ENCODE assay signal across 1 cellular context in genomic region chr19:3519126-3519525, GRCh38.
TF ChIP-seq lines count a peak whose summit lies in the region.

No MANE protein-coding gene starts in this region.

TF ChIP-seq in WTC11, 78 proteins besides CTCF, POLR2A, EP300 and RAD21 (continued from another document):
- TF ChIP-seq MXD4 (CRISPR knock-in tag; IDR thresholded peaks at IDR 0.05; ENCODE audit: borderline replicate concordance) (no peak), SMAD3 (CRISPR knock-in tag; IDR thresholded peaks at IDR 0.05; ENCODE audit: borderline replicate concordance) (no peak), ZNF416 (CRISPR knock-in tag; IDR thresholded peaks at IDR 0.05) (no peak), MYBL2 (CRISPR knock-in tag; IDR thresholded peaks at IDR 0.05) (no peak), RELA (CRISPR knock-in tag; IDR thresholded peaks at IDR 0.05; ENCODE audit: borderline replicate concordance) (no peak), CBFB (CRISPR knock-in tag; IDR thresholded peaks at IDR 0.05; ENCODE audit: low read depth) (no peak), NFATC4 (CRISPR knock-in tag; IDR thresholded peaks at IDR 0.05) (no peak), ZNF396 (CRISPR knock-in tag; IDR thresholded peaks at IDR 0.05; ENCODE audit: borderline replicate concordance) (no peak), JUN (CRISPR knock-in tag; IDR thresholded peaks at IDR 0.05) (no peak), ATF2 (CRISPR knock-in tag; IDR thresholded peaks at IDR 0.05; ENCODE audit: borderline replicate concordance, low read depth) (no peak), ETV6 (CRISPR knock-in tag; IDR thresholded peaks at IDR 0.05) (no peak), IRF2 (CRISPR knock-in tag; IDR thresholded peaks at IDR 0.05; ENCODE audit: borderline replicate concordance, low read depth) (no peak), CREB1 (CRISPR knock-in tag; IDR thresholded peaks at IDR 0.05) (no peak)
- TF ChIP-seq, protein P1, sequence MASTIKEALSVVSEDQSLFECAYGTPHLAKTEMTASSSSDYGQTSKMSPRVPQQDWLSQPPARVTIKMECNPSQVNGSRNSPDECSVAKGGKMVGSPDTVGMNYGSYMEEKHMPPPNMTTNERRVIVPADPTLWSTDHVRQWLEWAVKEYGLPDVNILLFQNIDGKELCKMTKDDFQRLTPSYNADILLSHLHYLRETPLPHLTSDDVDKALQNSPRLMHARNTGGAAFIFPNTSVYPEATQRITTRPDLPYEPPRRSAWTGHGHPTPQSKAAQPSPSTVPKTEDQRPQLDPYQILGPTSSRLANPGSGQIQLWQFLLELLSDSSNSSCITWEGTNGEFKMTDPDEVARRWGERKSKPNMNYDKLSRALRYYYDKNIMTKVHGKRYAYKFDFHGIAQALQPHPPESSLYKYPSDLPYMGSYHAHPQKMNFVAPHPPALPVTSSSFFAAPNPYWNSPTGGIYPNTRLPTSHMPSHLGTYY (CRISPR knock-in tag; IDR thresholded peaks at IDR 0.05): no peak
- TF ChIP-seq, protein P2, sequence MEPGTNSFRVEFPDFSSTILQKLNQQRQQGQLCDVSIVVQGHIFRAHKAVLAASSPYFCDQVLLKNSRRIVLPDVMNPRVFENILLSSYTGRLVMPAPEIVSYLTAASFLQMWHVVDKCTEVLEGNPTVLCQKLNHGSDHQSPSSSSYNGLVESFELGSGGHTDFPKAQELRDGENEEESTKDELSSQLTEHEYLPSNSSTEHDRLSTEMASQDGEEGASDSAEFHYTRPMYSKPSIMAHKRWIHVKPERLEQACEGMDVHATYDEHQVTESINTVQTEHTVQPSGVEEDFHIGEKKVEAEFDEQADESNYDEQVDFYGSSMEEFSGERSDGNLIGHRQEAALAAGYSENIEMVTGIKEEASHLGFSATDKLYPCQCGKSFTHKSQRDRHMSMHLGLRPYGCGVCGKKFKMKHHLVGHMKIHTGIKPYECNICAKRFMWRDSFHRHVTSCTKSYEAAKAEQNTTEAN (CRISPR knock-in tag; IDR thresholded peaks at IDR 0.05): no peak
- TF ChIP-seq, protein P3, sequence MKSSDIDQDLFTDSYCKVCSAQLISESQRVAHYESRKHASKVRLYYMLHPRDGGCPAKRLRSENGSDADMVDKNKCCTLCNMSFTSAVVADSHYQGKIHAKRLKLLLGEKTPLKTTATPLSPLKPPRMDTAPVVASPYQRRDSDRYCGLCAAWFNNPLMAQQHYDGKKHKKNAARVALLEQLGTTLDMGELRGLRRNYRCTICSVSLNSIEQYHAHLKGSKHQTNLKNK (CRISPR knock-in tag; IDR thresholded peaks at IDR 0.05): no peak
- TF ChIP-seq, protein P4, sequence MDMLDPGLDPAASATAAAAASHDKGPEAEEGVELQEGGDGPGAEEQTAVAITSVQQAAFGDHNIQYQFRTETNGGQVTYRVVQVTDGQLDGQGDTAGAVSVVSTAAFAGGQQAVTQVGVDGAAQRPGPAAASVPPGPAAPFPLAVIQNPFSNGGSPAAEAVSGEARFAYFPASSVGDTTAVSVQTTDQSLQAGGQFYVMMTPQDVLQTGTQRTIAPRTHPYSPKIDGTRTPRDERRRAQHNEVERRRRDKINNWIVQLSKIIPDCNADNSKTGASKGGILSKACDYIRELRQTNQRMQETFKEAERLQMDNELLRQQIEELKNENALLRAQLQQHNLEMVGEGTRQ (CRISPR knock-in tag; IDR thresholded peaks at IDR 0.05): no peak
- TF ChIP-seq, protein P5, sequence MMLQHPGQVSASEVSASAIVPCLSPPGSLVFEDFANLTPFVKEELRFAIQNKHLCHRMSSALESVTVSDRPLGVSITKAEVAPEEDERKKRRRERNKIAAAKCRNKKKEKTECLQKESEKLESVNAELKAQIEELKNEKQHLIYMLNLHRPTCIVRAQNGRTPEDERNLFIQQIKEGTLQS (CRISPR knock-in tag; conservative IDR thresholded peaks at IDR 0.05): no peak
- TF ChIP-seq, protein P6, sequence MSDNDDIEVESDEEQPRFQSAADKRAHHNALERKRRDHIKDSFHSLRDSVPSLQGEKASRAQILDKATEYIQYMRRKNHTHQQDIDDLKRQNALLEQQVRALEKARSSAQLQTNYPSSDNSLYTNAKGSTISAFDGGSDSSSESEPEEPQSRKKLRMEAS (CRISPR knock-in tag; IDR thresholded peaks at IDR 0.05): no peak
